13 cellular contexts compared by ENCODE assay signal in genomic region chr9:129480227-129480626, GRCh38.
DNase-seq lines count a peak whose midpoint lies in the region; ATAC-seq and TF ChIP-seq lines count a peak whose summit lies in the region.
"Had no signal": no experiment of that assay in that cellular context is flagged by ENCODE, and none has a peak within 500 bp of the region (broad histone marks: within the 10 kb centered on the region; RNA-seq: fewer than 3 reads in every experiment).

No MANE protein-coding gene starts in this region.

- H3K4me3 Mint-ChIP-seq in endodermal cell (no peak overlapping the region), neural crest cell (peak overlapping the region; percentile 69)

- H3K27me3 ChIP-seq in cardiac muscle cell (no peaks in the 10 kb centered on the region), endodermal cell (ENCODE audit: control insufficient read depth, insufficient read depth, low read length, poor library complexity, severe bottlenecking) (no peaks in the 10 kb centered on the region)

- H3K9ac ChIP-seq in endodermal cell (ENCODE audit: extremely low read depth, low read length, poor library complexity, severe bottlenecking) = no peak overlapping the region

- WGBS in endodermal cell (ENCODE audit: insufficient coverage in 1 of 2, insufficient read length in 1 of 2), 2 experiments = 85 to 88% methylated on average over 12 of the region's 12 CpGs
- whole genome bisulfite sequencing in urinary bladder = 35% methylated on average over 12 of the region's 12 CpGs

- H3K4me3 ChIP-seq in cardiac muscle cell (no peak overlapping the region), endodermal cell (ENCODE audit: low read length) (no peak overlapping the region), urinary bladder (ENCODE audit: low read depth, low read length) (no peak overlapping the region)

- H3K4me1 ChIP-seq in cardiac muscle cell (ENCODE audit: low read depth) = peaks cover 49% of the 10 kb centered on the region
- H3K4me1 ChIP-seq in endodermal cell (ENCODE audit: control insufficient read depth, insufficient read depth, low read length) = peaks cover 8% of the 10 kb centered on the region
- no peaks in the 10 kb centered on the region for H3K4me1 ChIP-seq in urinary bladder (ENCODE audit: insufficient read depth)

- H3K27ac ChIP-seq in cardiac muscle cell (peak overlapping the region; percentile 99), endodermal cell (ENCODE audit: low read depth, low read length) (no peak overlapping the region), urinary bladder (ENCODE audit: low read depth) (peak overlapping the region; percentile 11)

- no peaks in the 10 kb centered on the region for H3K36me3 Mint-ChIP-seq in endodermal cell (ENCODE audit: low read depth)
- H3K36me3 Mint-ChIP-seq in neural crest cell (ENCODE audit: low read depth) = no peaks in the 10 kb centered on the region

- H3K9me3 ChIP-seq in cardiac muscle cell (ENCODE audit: low read depth) (no peaks in the 10 kb centered on the region), endodermal cell (ENCODE audit: control insufficient read depth, low read length) (no peaks in the 10 kb centered on the region)

- H3K36me3 ChIP-seq in cardiac muscle cell (no peaks in the 10 kb centered on the region), endodermal cell (ENCODE audit: control insufficient read depth, insufficient read depth, low read length) (no peaks in the 10 kb centered on the region), urinary bladder (ENCODE audit: insufficient read depth) (no peaks in the 10 kb centered on the region)

- no peak for TF ChIP-seq CTCF in cardiac muscle cell (IDR thresholded peaks at IDR 0.05; ENCODE audit: low read depth, low read length)
- TF ChIP-seq CTCF in endodermal cell (conservative IDR thresholded peaks at IDR 0.05) = peak; percentile 22
- no peak for TF ChIP-seq CTCF in neural crest cell (conservative IDR thresholded peaks at IDR 0.05)

- ATAC-seq in Right ventricle myocardium inferior (no peak), GM18517 (IDR thresholded peaks at IDR 0.05; ENCODE audit: unreplicated experiment) (no peak), HG03097 (IDR thresholded peaks at IDR 0.05; ENCODE audit: low FRiP score, unreplicated experiment) (no peak)

- DNase-seq in cardiac muscle cell (ENCODE audit: low read depth in 1 of 2, low spot score in 1 of 2) = peak in 1 of 2 donors; percentile 63
- no peak for DNase-seq in Right ventricle myocardium inferior (ENCODE audit: missing footprints)
- no peak for DNase-seq in endodermal cell
- no peak for DNase-seq in neural crest cell (ENCODE audit: low read depth, low spot score)
- DNase-seq in MV-4-11 (lab: John Stamatoyannopoulos, UW) = no peak
- DNase-seq: ACHN; activated CD4-positive, alpha-beta T cell treated with anti-CD3 and anti-CD28 coated beads, Interleukin-2, amount 50 U/mL, for 48 hours; NCI-H187 treated with DMSO at 0.1 percent for 48 hours; SHP77; stimulated activated CD4-positive, alpha-beta T cell treated with anti-CD3 and anti-CD28 coated beads, Interleukin-2, amount 100 ng/mL, for 24 hours had no signal

- H3K27me3 Mint-ChIP-seq in endodermal cell (ENCODE audit: insufficient read depth) (peaks cover 8% of the 10 kb centered on the region), neural crest cell (ENCODE audit: low read depth) (no peaks in the 10 kb centered on the region)

- peaks cover 24% of the 10 kb centered on the region for H3K4me1 Mint-ChIP-seq in endodermal cell
- peaks cover 44% of the 10 kb centered on the region for H3K4me1 Mint-ChIP-seq in neural crest cell

- no peaks in the 10 kb centered on the region for H3K9me3 Mint-ChIP-seq in endodermal cell
- no peaks in the 10 kb centered on the region for H3K9me3 Mint-ChIP-seq in neural crest cell

- intact Hi-C loops in Right ventricle myocardium inferior (cut with DNase I) = loop anchor here (5.0 kb wide), 3 partner anchors 43 to 303 kb away; partner anchors contain the start of gene IER5L

- H3K27ac Mint-ChIP-seq in endodermal cell (no peak overlapping the region), neural crest cell (ENCODE audit: unreplicated experiment) (peak overlapping the region; percentile 24)
